Comparison of ENCODE assay signal across 1 cellular context in the genomic region with DNA sequence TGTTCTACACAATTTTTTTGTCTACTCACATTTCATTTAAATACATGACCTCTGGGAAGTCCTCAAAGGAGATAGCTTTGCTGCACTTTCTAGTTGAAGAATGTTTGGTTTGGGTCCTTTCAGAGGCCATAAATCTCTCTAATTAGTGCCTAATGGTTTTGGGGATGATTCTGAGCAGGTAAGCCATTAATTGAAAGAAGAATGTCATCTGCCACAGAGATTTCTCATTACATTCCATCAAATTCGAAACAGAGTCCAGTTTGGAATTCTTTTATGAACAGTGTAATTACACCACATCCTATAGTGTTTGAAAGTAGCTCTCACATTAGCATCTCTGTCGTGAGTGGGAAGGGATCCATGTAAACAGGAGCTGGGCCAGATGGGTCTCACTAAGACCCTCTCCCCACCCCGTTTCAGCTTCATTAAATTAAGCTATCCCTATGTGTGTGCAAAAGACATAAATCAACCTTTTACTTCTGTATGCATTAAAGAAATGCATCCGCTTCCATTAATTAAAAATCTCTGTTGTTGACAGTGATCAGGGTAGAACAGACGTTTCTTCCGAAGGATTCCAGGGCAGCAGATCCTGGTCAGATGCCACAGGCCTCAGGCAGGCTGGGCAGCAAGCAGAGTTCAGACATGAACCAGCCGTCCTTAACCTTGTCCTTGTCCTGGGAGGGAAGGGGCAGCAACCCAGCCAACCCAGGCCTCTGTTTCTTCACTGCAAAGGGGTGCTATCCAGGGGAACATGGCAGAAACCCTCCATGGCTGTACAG.
TF ChIP-seq lines count a peak whose summit lies in the region.

No MANE protein-coding gene starts in this region.

TF ChIP-seq in SK-N-SH treated with all-trans-retinoic acid at 6 μM for 48 hours, 23 proteins besides CTCF, POLR2A, EP300 and RAD21 (continued from another document):
- TF ChIP-seq, protein P1, sequence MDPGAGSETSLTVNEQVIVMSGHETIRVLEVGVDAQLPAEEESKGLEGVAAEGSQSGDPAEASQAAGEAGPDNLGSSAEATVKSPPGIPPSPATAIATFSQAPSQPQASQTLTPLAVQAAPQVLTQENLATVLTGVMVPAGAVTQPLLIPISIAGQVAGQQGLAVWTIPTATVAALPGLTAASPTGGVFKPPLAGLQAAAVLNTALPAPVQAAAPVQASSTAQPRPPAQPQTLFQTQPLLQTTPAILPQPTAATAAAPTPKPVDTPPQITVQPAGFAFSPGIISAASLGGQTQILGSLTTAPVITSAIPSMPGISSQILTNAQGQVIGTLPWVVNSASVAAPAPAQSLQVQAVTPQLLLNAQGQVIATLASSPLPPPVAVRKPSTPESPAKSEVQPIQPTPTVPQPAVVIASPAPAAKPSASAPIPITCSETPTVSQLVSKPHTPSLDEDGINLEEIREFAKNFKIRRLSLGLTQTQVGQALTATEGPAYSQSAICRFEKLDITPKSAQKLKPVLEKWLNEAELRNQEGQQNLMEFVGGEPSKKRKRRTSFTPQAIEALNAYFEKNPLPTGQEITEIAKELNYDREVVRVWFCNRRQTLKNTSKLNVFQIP (CRISPR knock-in tag; IDR thresholded peaks at IDR 0.05; ENCODE audit: borderline replicate concordance, low read depth): no peak
- TF ChIP-seq ZFP3 (CRISPR knock-in tag; IDR thresholded peaks at IDR 0.05): 0 out of 2 replicates have a peak, but pooled peaks have one; percentile 31
- TF ChIP-seq CSDC2 (CRISPR knock-in tag; IDR thresholded peaks at IDR 0.05): no peak
